In genomic region chr11:3157381-3158130, GRCh38 we compare ENCODE assay signal across 13 cellular contexts. TPM values are rescaled to one million over a fixed set of nuclear protein-coding genes. Genes with fewer than 3 reads are reported as not detected.
A peak's percentile ranks its signal among the peaks of the same experiment; 100 is the strongest.
DNase-seq lines count a peak whose midpoint lies in the region; ATAC-seq and TF ChIP-seq lines count a peak whose summit lies in the region.
"Had no signal": no experiment of that assay in that cellular context is flagged by ENCODE, and none has a peak within 500 bp of the region (broad histone marks: within the 10 kb centered on the region; RNA-seq: fewer than 3 reads in every experiment).

No MANE protein-coding gene starts in this region.

- peak; percentile 51 for DNase-seq in activated CD8-positive, alpha-beta T cell treated with anti-CD3 and anti-CD28 coated beads for 36 hours
- peak; percentile 49 for DNase-seq in left kidney (ENCODE audit: low read depth, low spot score)
- peak; percentile 20 to 67 for DNase-seq in tibial artery
- no peak for DNase-seq in caudate nucleus (lab: John Stamatoyannopoulos, UW)
- no peak for DNase-seq in NCI-H146 treated with DMSO at 0.1 percent for 48 hours (lab: John Stamatoyannopoulos, UW; ENCODE audit: unreplicated experiment)
- no peak for DNase-seq in SJCRH30
- DNase-seq: activated naive CD4-positive, alpha-beta T cell treated with anti-CD3 and anti-CD28 coated beads for 36 hours; NCI-H446; SHP77 treated with DMSO at 0.1 percent for 48 hours had no signal

- H3K36me3 ChIP-seq in HEK293 (ENCODE audit: control insufficient read depth in 2 of 2, insufficient read depth in 1 of 2, low read length in 2 of 2) (no peaks in the 10 kb centered on the region), tibial artery (peaks cover 0 to 2% (median 0%) of the 10 kb centered on the region in 3 donors), SJCRH30 (no peaks in the 10 kb centered on the region)

- H3K4me1 ChIP-seq in HEK293 (ENCODE audit: control insufficient read depth, insufficient read depth, low read length) (peaks cover 3% of the 10 kb centered on the region; the same call in 1 of the 2 replicates), tibial artery (peaks cover 22 to 92% (median 81%) of the 10 kb centered on the region in 4 donors), SJCRH30 (peaks cover 6% of the 10 kb centered on the region; the same call in 1 of the 2 replicates)

- no peaks in the 10 kb centered on the region for H3K36me3 Mint-ChIP-seq in activated CD8-positive, alpha-beta T cell treated with anti-CD3 and anti-CD28 coated beads for 36 hours (ENCODE audit: low read depth)
- H3K36me3 Mint-ChIP-seq: stimulated activated memory B cell treated with anti-CD40 and anti-IgM and Interleukin-4, amounts not matched to agents 10 μg/mL and 1 μg/mL and 100 μg/mL, for 72 hours had no signal

- CTCF ChIA-PET in HEK293 (lab: Yijun Ruan, JAX), result interaction anchor here (1.3 kb wide), 1 partner anchor 38 kb away, joined by 3 read pairs; no protein-coding TSS in a partner anchor
- CTCF ChIA-PET in activated CD8-positive, alpha-beta T cell treated with anti-CD3 and anti-CD28 coated beads for 36 hours (lab: Charles Lee), result no interaction called here

- no peaks in the 10 kb centered on the region for H3K9me3 Mint-ChIP-seq in activated CD8-positive, alpha-beta T cell treated with anti-CD3 and anti-CD28 coated beads for 36 hours
- H3K9me3 Mint-ChIP-seq: activated naive CD4-positive, alpha-beta T cell treated with anti-CD3 and anti-CD28 coated beads for 36 hours; stimulated activated memory B cell treated with anti-CD40 and anti-IgM and Interleukin-4, amounts not matched to agents 10 μg/mL and 1 μg/mL and 100 μg/mL, for 72 hours had no signal

- intact Hi-C loops in activated CD8-positive, alpha-beta T cell treated with anti-CD3 and anti-CD28 coated beads for 36 hours (cut with micrococcal nuclease), result no loop called here
- intact Hi-C loops in tibial artery (cut with DNase I; ENCODE audit: low total_unique reads), result no loop called here

- POLR2A ChIA-PET in HEK293 (lab: Yijun Ruan, JAX), result no interaction called here
- POLR2A ChIA-PET in activated CD8-positive, alpha-beta T cell treated with anti-CD3 and anti-CD28 coated beads for 36 hours (lab: Charles Lee), result no interaction called here

- H3K4me3 Mint-ChIP-seq in activated CD8-positive, alpha-beta T cell treated with anti-CD3 and anti-CD28 coated beads for 36 hours, result no peak overlapping the region
- H3K4me3 Mint-ChIP-seq: activated naive CD4-positive, alpha-beta T cell treated with anti-CD3 and anti-CD28 coated beads for 36 hours; stimulated activated memory B cell treated with anti-CD40 and anti-IgM and Interleukin-4, amounts not matched to agents 10 μg/mL and 1 μg/mL and 100 μg/mL, for 72 hours had no signal

- TF ChIP-seq CTCF in HEK293 (tag by site-specific recombination; IDR thresholded peaks at IDR 0.05), result no peak
- TF ChIP-seq CTCF in activated CD8-positive, alpha-beta T cell treated with anti-CD3 and anti-CD28 coated beads for 36 hours (IDR thresholded peaks at IDR 0.05), result no peak
- no peak for TF ChIP-seq CTCF in tibial artery (IDR thresholded peaks at IDR 0.05)

- H3K4me3 ChIP-seq in HEK293 (ENCODE audit: low read depth, low read length) (no peak overlapping the region), tibial artery (no peak overlapping the region), SJCRH30 (no peak overlapping the region)
- H3K4me3 ChIP-seq: dorsolateral prefrontal cortex had no signal

- peaks cover 12% of the 10 kb centered on the region for H3K4me1 Mint-ChIP-seq in activated CD8-positive, alpha-beta T cell treated with anti-CD3 and anti-CD28 coated beads for 36 hours (ENCODE audit: low read depth)

- H3K27me3 ChIP-seq in tibial artery (no peaks in the 10 kb centered on the region), SJCRH30 (no peaks in the 10 kb centered on the region)
- H3K27me3 ChIP-seq: dorsolateral prefrontal cortex had no signal

- ATAC-seq in activated CD8-positive, alpha-beta T cell treated with anti-CD3 and anti-CD28 coated beads for 36 hours, result peak; percentile 86
- ATAC-seq: activated CD4-positive, CD25-positive, alpha-beta regulatory T cell treated with anti-CD3 and anti-CD28 coated beads, Interleukin-2, amount 50 U/mL, for 24 hours; stimulated activated memory B cell treated with anti-CD40 and anti-IgM and Interleukin-4, amounts not matched to agents 10 μg/mL and 1 μg/mL and 100 μg/mL, for 72 hours had no signal

- H3K9me3 ChIP-seq in HEK293 (ENCODE audit: control insufficient read depth, insufficient read depth, low read depth, low read length) (no peaks in the 10 kb centered on the region), tibial artery (no peaks in the 10 kb centered on the region), SJCRH30 (replicated peaks) (no peaks in the 10 kb centered on the region)

- H3K27ac Mint-ChIP-seq in activated CD8-positive, alpha-beta T cell treated with anti-CD3 and anti-CD28 coated beads for 36 hours, result no peak overlapping the region
- H3K27ac Mint-ChIP-seq: activated naive CD4-positive, alpha-beta T cell treated with anti-CD3 and anti-CD28 coated beads for 36 hours; stimulated activated memory B cell treated with anti-CD40 and anti-IgM and Interleukin-4, amounts not matched to agents 10 μg/mL and 1 μg/mL and 100 μg/mL, for 72 hours had no signal

- no peaks in the 10 kb centered on the region for H3K27me3 Mint-ChIP-seq in activated CD8-positive, alpha-beta T cell treated with anti-CD3 and anti-CD28 coated beads for 36 hours

- H3K27ac ChIP-seq in HEK293 (ENCODE audit: extremely low read depth, low read depth, low read length), result no peak overlapping the region
- peak overlapping the region; percentile 86 to 93 for H3K27ac ChIP-seq in tibial artery
- H3K27ac ChIP-seq in caudate nucleus (ENCODE audit: low read depth, low read length), result no peak overlapping the region
- no peak overlapping the region for H3K27ac ChIP-seq in SJCRH30

TF ChIP-seq in HEK293, 187 proteins besides CTCF, POLR2A, EP300 and RAD21 (continues in another document):
- no peak for TF ChIP-seq GLIS2 (tag by site-specific recombination; IDR thresholded peaks at IDR 0.05)
- no peak for TF ChIP-seq ZBTB8A (tag by site-specific recombination; IDR thresholded peaks at IDR 0.05)
- TF ChIP-seq ZNF692 (tag by site-specific recombination; IDR thresholded peaks at IDR 0.05), result no peak
- no peak for TF ChIP-seq FEZF1 (tag by site-specific recombination; IDR thresholded peaks at IDR 0.05)
- no peak for TF ChIP-seq PBX3 (CRISPR knock-in tag; IDR thresholded peaks at IDR 0.05)
- peak; percentile 77 for TF ChIP-seq EGR2 (tag by site-specific recombination; IDR thresholded peaks at IDR 0.05; ENCODE audit: low read depth)
- no peak for TF ChIP-seq ZNF335 (tag by site-specific recombination; conservative IDR thresholded peaks at IDR 0.05)
- no peak for TF ChIP-seq ZNF621 (tag by site-specific recombination; IDR thresholded peaks at IDR 0.05)
- no peak for TF ChIP-seq TSHZ1 (tag by site-specific recombination; IDR thresholded peaks at IDR 0.05; ENCODE audit: borderline replicate concordance)

RNA-seq across cellular contexts. Expression of gene OSBPL5, which starts 7.6 kb away (rescaled TPM):
- 1 to 10 TPM; 4.8 to 5.9 TPM for total RNA-seq in activated CD8-positive, alpha-beta T cell treated with anti-CD3 and anti-CD28 coated beads for 36 hours
- 6.7 and 8.4 TPM in 2 replicates for total RNA-seq in SJCRH30 (2014; rRNA removed; shearing (Covaris generic))

Comparison
In these comparisons a context has a peak if more than half of its experiments do, and no peak if none do; other contexts are left out.
1. H3K27ac ChIP-seq: peak in tibial artery (2 of 2); none in HEK293 (single experiment), caudate nucleus (single experiment) and SJCRH30 (single experiment).
2. DNase-seq: peak in activated CD8-positive, alpha-beta T cell treated with anti-CD3 and anti-CD28 coated beads for 36 hours (single experiment), left kidney (single experiment) and tibial artery (2 of 2); none in caudate nucleus (0 of 61), NCI-H146 treated with DMSO at 0.1 percent for 48 hours (single experiment) and SJCRH30 (0 of 2).